7 cellular contexts compared by ENCODE assay signal in genomic region chr12:122082621-122083356, GRCh38. TPM values are rescaled to one million over a fixed set of nuclear protein-coding genes. Genes with fewer than 3 reads are reported as not detected.
DNase-seq lines count a peak whose midpoint lies in the region; ATAC-seq and TF ChIP-seq lines count a peak whose summit lies in the region.

No MANE protein-coding gene starts in this region.

- H3K36me3 ChIP-seq in KOPT-K1 (ENCODE audit: insufficient read depth, low read length) = peaks cover 36% of the 10 kb centered on the region

- TF ChIP-seq CTCF in activated CD8-positive, alpha-beta T cell treated with anti-CD3 and anti-CD28 coated beads for 36 hours (IDR thresholded peaks at IDR 0.05) = no peak

- peak overlapping the region; percentile 79 for H3K27ac Mint-ChIP-seq in activated CD8-positive, alpha-beta T cell treated with anti-CD3 and anti-CD28 coated beads for 36 hours
- H3K27ac Mint-ChIP-seq in immature natural killer cell = peak overlapping the region; percentile 87 to 97 (median 90)
- peak overlapping the region in 1 of 2 donors; percentile 27 for H3K27ac Mint-ChIP-seq in stimulated activated naive CD8-positive, alpha-beta T cell treated with anti-CD3 and anti-CD28 coated beads, Interleukin-15, amount 100 ng/mL, for 72 hours

- CTCF ChIA-PET in activated CD8-positive, alpha-beta T cell treated with anti-CD3 and anti-CD28 coated beads for 36 hours (lab: Charles Lee) = interaction anchor here (0.9 to 3.9 kb wide), 4 partner anchors 8 to 40 kb away, joined by 3 to 42 read pairs (median 4); no protein-coding TSS in a partner anchor

- no peak for DNase-seq in activated CD8-positive, alpha-beta T cell treated with anti-CD3 and anti-CD28 coated beads for 36 hours
- DNase-seq in immature natural killer cell (no peak), amniotic stem cell (lab: John Stamatoyannopoulos, UW) (no peak), hepatic stellate cell (ENCODE audit: low spot score) (no peak)
- no peak for DNase-seq in stimulated activated naive CD8-positive, alpha-beta T cell treated with anti-CD3 and anti-CD28 coated beads, Interleukin-15, amount 100 ng/mL, for 72 hours

- ATAC-seq in activated CD8-positive, alpha-beta T cell treated with anti-CD3 and anti-CD28 coated beads for 36 hours = no peak
- ATAC-seq in stimulated activated naive CD8-positive, alpha-beta T cell treated with anti-CD3 and anti-CD28 coated beads, Interleukin-15, amount 100 ng/mL, for 72 hours = no peak
- ATAC-seq in HG02885 (IDR thresholded peaks at IDR 0.05; ENCODE audit: poor library complexity, unreplicated experiment) = no peak

- H3K4me1 Mint-ChIP-seq in activated CD8-positive, alpha-beta T cell treated with anti-CD3 and anti-CD28 coated beads for 36 hours (ENCODE audit: low read depth) = peaks cover 69% of the 10 kb centered on the region
- peaks cover 82 to 83% of the 10 kb centered on the region in 2 donors for H3K4me1 Mint-ChIP-seq in immature natural killer cell
- peaks cover 4% of the 10 kb centered on the region for H3K4me1 Mint-ChIP-seq in stimulated activated naive CD8-positive, alpha-beta T cell treated with anti-CD3 and anti-CD28 coated beads, Interleukin-15, amount 100 ng/mL, for 72 hours

- no peaks in the 10 kb centered on the region for H3K27me3 Mint-ChIP-seq in activated CD8-positive, alpha-beta T cell treated with anti-CD3 and anti-CD28 coated beads for 36 hours
- H3K27me3 Mint-ChIP-seq in immature natural killer cell (ENCODE audit: low read depth in 3 of 3) = peaks cover 2 to 11% (median 3%) of the 10 kb centered on the region in 3 donors
- H3K27me3 Mint-ChIP-seq in stimulated activated naive CD8-positive, alpha-beta T cell treated with anti-CD3 and anti-CD28 coated beads, Interleukin-15, amount 100 ng/mL, for 72 hours = no peaks in the 10 kb centered on the region

- no peaks in the 10 kb centered on the region for H3K9me3 Mint-ChIP-seq in activated CD8-positive, alpha-beta T cell treated with anti-CD3 and anti-CD28 coated beads for 36 hours
- H3K9me3 Mint-ChIP-seq in immature natural killer cell = no peaks in the 10 kb centered on the region
- H3K9me3 Mint-ChIP-seq in stimulated activated naive CD8-positive, alpha-beta T cell treated with anti-CD3 and anti-CD28 coated beads, Interleukin-15, amount 100 ng/mL, for 72 hours = no peaks in the 10 kb centered on the region

- H3K36me3 Mint-ChIP-seq in activated CD8-positive, alpha-beta T cell treated with anti-CD3 and anti-CD28 coated beads for 36 hours (ENCODE audit: low read depth) = peaks cover 36% of the 10 kb centered on the region
- H3K36me3 Mint-ChIP-seq in immature natural killer cell = peaks cover 6 to 15% (median 8%) of the 10 kb centered on the region in 3 donors

- no peaks in the 10 kb centered on the region for H3K9me3 ChIP-seq in KOPT-K1 (ENCODE audit: insufficient read depth, low read length, poor library complexity, severe bottlenecking)

- POLR2A ChIA-PET in activated CD8-positive, alpha-beta T cell treated with anti-CD3 and anti-CD28 coated beads for 36 hours (lab: Charles Lee) = interaction anchor here (0.9 to 1.6 kb wide), 6 partner anchors 10 to 26 kb away, joined by 3 to 5 read pairs (median 3); no protein-coding TSS in a partner anchor

- intact Hi-C loops in activated CD8-positive, alpha-beta T cell treated with anti-CD3 and anti-CD28 coated beads for 36 hours (cut with micrococcal nuclease) = loop anchor here (5.0 kb wide), 1 partner anchor 40 kb away; no protein-coding TSS in a partner anchor

- H3K4me3 Mint-ChIP-seq in activated CD8-positive, alpha-beta T cell treated with anti-CD3 and anti-CD28 coated beads for 36 hours = peak overlapping the region; percentile 78
- H3K4me3 Mint-ChIP-seq in immature natural killer cell = peak overlapping the region in 4 of 5 donors; percentile 44 to 96 (median 72)
- H3K4me3 Mint-ChIP-seq in stimulated activated naive CD8-positive, alpha-beta T cell treated with anti-CD3 and anti-CD28 coated beads, Interleukin-15, amount 100 ng/mL, for 72 hours = peak overlapping the region; percentile 89 to 90

- H3K27ac ChIP-seq in KOPT-K1 (ENCODE audit: low read depth, low read length, poor library complexity, severe bottlenecking) = peak overlapping the region; percentile 87

RNA-seq across cellular contexts. Expression of gene MLXIP, which starts 4.2 kb away (rescaled TPM):
- 10 to 100 TPM; 26.0 to 28.7 TPM for total RNA-seq in activated CD8-positive, alpha-beta T cell treated with anti-CD3 and anti-CD28 coated beads for 36 hours
- 10 to 100 TPM in 1 of 3 donors, 1 to 10 TPM in 2; 3.5 to 10.6 (median 4.7) TPM for polyA plus RNA-seq in immature natural killer cell
